ENCODE assay signal across 22 cellular contexts in the genomic region with DNA sequence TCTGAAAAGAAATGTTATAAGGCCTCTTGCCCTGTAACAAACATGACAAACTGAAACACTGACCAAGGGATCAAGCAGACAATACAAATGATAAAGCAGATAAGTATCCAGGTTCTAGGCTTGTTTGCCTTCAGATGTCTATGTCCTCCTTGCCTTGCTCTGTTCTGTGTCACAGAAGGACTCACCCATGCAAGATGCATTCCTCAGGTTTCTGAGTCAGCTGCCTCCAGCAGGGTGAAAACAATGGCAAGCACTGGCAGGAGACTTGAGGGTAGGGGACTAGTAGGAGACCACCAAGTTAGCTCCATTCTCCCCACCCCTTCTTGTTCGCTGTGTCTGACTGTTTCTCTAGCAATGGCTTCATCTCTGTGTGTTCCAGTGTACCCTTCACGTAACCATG.
DNase-seq lines count a peak whose midpoint lies in the region; ATAC-seq, FAIRE-seq and TF ChIP-seq lines count a peak whose summit lies in the region.
"Had no signal": no experiment of that assay in that cellular context is flagged by ENCODE, and none has a peak within 500 bp of the region (broad histone marks: within the 10 kb centered on the region; RNA-seq: fewer than 3 reads in every experiment).

No MANE protein-coding gene starts in this region.

- ATAC-seq in RWPE2 (ENCODE audit: low read depth) = peak; percentile 42; the same call in 1 of the 3 replicates
- ATAC-seq: left cardiac atrium, T-helper 17 cell had no signal

- FAIRE-seq in H54 (lab: Jason Lieb, UNC) = no peak
- FAIRE-seq in D721Med (lab: Jason Lieb, UNC) = no peak

- no peak for TF ChIP-seq POLR2A in H54 (IDR thresholded peaks at IDR 0.05; ENCODE audit: low read depth, low read length)

- H3K4me3 ChIP-seq in RWPE2 (ENCODE audit: severe bottlenecking) (no peak overlapping the region), epithelial cell of esophagus (ENCODE audit: low read length) (no peak overlapping the region)
- H3K4me3 ChIP-seq: adrenal gland, cardiac muscle cell, coronary artery, Peyer's patch, prostate gland, SK-N-MC had no signal

- DNase-seq in H54 (ENCODE audit: insufficient read length, low spot score) (peak; percentile 4), RWPE2 (ENCODE audit: low spot score) (no peak), epithelial cell of esophagus (ENCODE audit: low read depth) (peak; percentile 66), kidney tubule cell (ENCODE audit: low spot score) (peak; percentile 69), H4 (ENCODE audit: low spot score) (no peak), GF-D8 (lab: John Stamatoyannopoulos, UW) (no peak), D721Med (ENCODE audit: insufficient read length, low spot score) (no peak), G401 (ENCODE audit: low spot score) (no peak)
- DNase-seq: activated CD4-positive, alpha-beta T cell treated with anti-CD3 and anti-CD28 coated beads for 48 hours; activated T-cell treated with anti-CD3 and anti-CD28 coated beads, Interleukin-2, amount 50 U/mL, for 24 hours; adrenal gland; DMS79; left cardiac atrium; NCI-H2081 treated with DMSO at 0.1 percent for 48 hours; NCI-H446 treated with DMSO at 0.1 percent for 48 hours; Peyer's patch; T-helper 17 cell had no signal

- H3K27me3 ChIP-seq in RWPE2 (ENCODE audit: insufficient read depth, poor library complexity, severe bottlenecking) = no peaks in the 10 kb centered on the region
- H3K27me3 ChIP-seq: adrenal gland, cardiac muscle cell, neutrophil, Peyer's patch had no signal

- H3K9me3 ChIP-seq in RWPE2 (ENCODE audit: severe bottlenecking) = no peaks in the 10 kb centered on the region
- H3K9me3 ChIP-seq: adrenal gland, neutrophil, Peyer's patch, prostate gland had no signal

- no peaks in the 10 kb centered on the region for H3K36me3 ChIP-seq in RWPE2 (ENCODE audit: low read depth)
- H3K36me3 ChIP-seq: adrenal gland, cardiac muscle cell, neutrophil, Peyer's patch, prostate gland had no signal

- TF ChIP-seq CTCF in RWPE2 (IDR thresholded peaks at IDR 0.05; ENCODE audit: poor library complexity, severe bottlenecking) = no peak
- TF ChIP-seq CTCF in epithelial cell of esophagus (IDR thresholded peaks at IDR 0.05; ENCODE audit: insufficient read depth, low read depth, low read length, missing control alignments) = no peak
- TF ChIP-seq CTCF in D721Med (IDR thresholded peaks at IDR 0.05; ENCODE audit: insufficient read depth, missing control alignments) = no peak

- no peak overlapping the region for H3K27ac ChIP-seq in RWPE2 (ENCODE audit: poor library complexity, severe bottlenecking)
- H3K27ac ChIP-seq: adrenal gland, cardiac muscle cell, coronary artery, neutrophil, Peyer's patch, prostate gland, SK-N-MC had no signal

- H3K4me1 ChIP-seq in RWPE2 (ENCODE audit: insufficient read depth, poor library complexity, severe bottlenecking) = no peaks in the 10 kb centered on the region
- H3K4me1 ChIP-seq: adrenal gland, Peyer's patch, prostate gland had no signal

- in situ Hi-C loops in G401 (cut with HindIII; ENCODE audit: low sequenced_read_pairs) = no loop called here

Comparison
In these comparisons a context has a peak if more than half of its experiments do, and no peak if none do; other contexts are left out.
1. DNase-seq: peak in H54 (single experiment), epithelial cell of esophagus (single experiment) and kidney tubule cell (single experiment); none in RWPE2 (single experiment), H4 (single experiment), GF-D8 (single experiment), D721Med (single experiment) and G401 (single experiment).